Comparison of ENCODE assay signal across 17 cellular contexts in genomic region chr20:23138682-23139081, GRCh38. TPM values are rescaled to one million over a fixed set of nuclear protein-coding genes. Genes with fewer than 3 reads are reported as not detected.
DNase-seq lines count a peak whose midpoint lies in the region; ATAC-seq and TF ChIP-seq lines count a peak whose summit lies in the region.
"Had no signal": no experiment of that assay in that cellular context is flagged by ENCODE, and none has a peak within 500 bp of the region (broad histone marks: within the 10 kb centered on the region; RNA-seq: fewer than 3 reads in every experiment).

No MANE protein-coding gene starts in this region.

- no peak overlapping the region for H2AFZ ChIP-seq in H9 (ENCODE audit: low read length)

- H3K4me2 ChIP-seq in H9 (ENCODE audit: insufficient read depth, insufficient read length, low read length), result no peak overlapping the region

- H3K4me3 ChIP-seq in SJCRH30 (no peak overlapping the region), skeletal muscle tissue (ENCODE audit: low read length in 3 of 3) (no peak overlapping the region)

- H3K9ac ChIP-seq in skeletal muscle tissue (ENCODE audit: low read depth in 1 of 3, low read length in 3 of 3) (no peak overlapping the region), H9 (ENCODE audit: extremely low read depth, insufficient read length, low read length) (no peak overlapping the region)

- no peaks in the 10 kb centered on the region for H4K20me1 ChIP-seq in H9 (ENCODE audit: control insufficient read depth, insufficient read depth, insufficient read length)

- no peaks in the 10 kb centered on the region; the same call in none of the 2 replicates for H3K27me3 Mint-ChIP-seq in H9 (ENCODE audit: low read depth)

- H3K27ac ChIP-seq in SJCRH30, result peak overlapping the region; percentile 94
- peak overlapping the region; percentile 76 for H3K27ac ChIP-seq in foreskin keratinocyte
- peak overlapping the region; percentile 84 for H3K27ac ChIP-seq in skeletal muscle tissue (ENCODE audit: low read depth, low read length)
- H3K27ac ChIP-seq in H9 (ENCODE audit: insufficient read length, low read depth, low read length), result no peak overlapping the region
- H3K27ac ChIP-seq: 22Rv1 had no signal

- no peak overlapping the region for H2BK12ac ChIP-seq in H9 (ENCODE audit: insufficient read length, low read depth, low read length)

- no peak overlapping the region for H2BK120ac ChIP-seq in H9 (ENCODE audit: low read depth, low read length, poor library complexity, severe bottlenecking)

- H4K5ac ChIP-seq in H9 (ENCODE audit: insufficient read length, low read depth, low read length), result no peak overlapping the region

- no peak overlapping the region for H4K8ac ChIP-seq in H9 (replicated peaks; ENCODE audit: insufficient read length, low read depth, low read length)

- H3K36me3 ChIP-seq in SJCRH30, result no peaks in the 10 kb centered on the region
- no peaks in the 10 kb centered on the region for H3K36me3 ChIP-seq in skeletal muscle tissue (ENCODE audit: control insufficient read depth in 3 of 3, insufficient read depth in 3 of 3, low read length in 3 of 3)

- WGBS in H9 (ENCODE audit: extremely low coverage, insufficient read length, low lambda C conversion rate), result no CpG with 5 or more reads among the region's 3 CpGs

- H3K4me1 Mint-ChIP-seq in H9, result no peaks in the 10 kb centered on the region; a peak in 1 of 4 replicates

- H3K4ac ChIP-seq in H9 (ENCODE audit: low read depth, low read length), result no peak overlapping the region

- no peak overlapping the region for H3K18ac ChIP-seq in H9 (ENCODE audit: insufficient read length, low read depth, low read length)

- H3T11ph ChIP-seq in H9 (ENCODE audit: low read length), result no peak overlapping the region

- H3K4me3 Mint-ChIP-seq in H9, result no peak overlapping the region

- no peak for TF ChIP-seq CTCF in foreskin keratinocyte (conservative IDR thresholded peaks at IDR 0.05)
- no peak for TF ChIP-seq CTCF in H9 (conservative IDR thresholded peaks at IDR 0.05)

- peaks cover 0 to 2% (median 0%) of the 10 kb centered on the region in 3 experiments; a peak in 1 of 7 replicates for H3K36me3 Mint-ChIP-seq in H9 (ENCODE audit: insufficient read depth in 1 of 3, low read depth in 3 of 3)

- H3K27ac Mint-ChIP-seq in H9, result no peak overlapping the region

- H4K91ac ChIP-seq in H9 (ENCODE audit: insufficient read length, low read depth, low read length), result no peak overlapping the region

- H2BK20ac ChIP-seq in H9 (ENCODE audit: low read depth, low read length, poor library complexity, severe bottlenecking), result no peak overlapping the region

- no peaks in the 10 kb centered on the region for H3K23me2 ChIP-seq in H9 (ENCODE audit: insufficient read length, low read depth, low read length, poor library complexity, severe bottlenecking)

- peaks cover 78% of the 10 kb centered on the region for H3K4me1 ChIP-seq in SJCRH30
- H3K4me1 ChIP-seq in foreskin keratinocyte, result peaks cover 33% of the 10 kb centered on the region
- peaks cover 51 to 65% (median 59%) of the 10 kb centered on the region in 3 donors for H3K4me1 ChIP-seq in skeletal muscle tissue (ENCODE audit: control insufficient read depth in 3 of 3, insufficient read depth in 3 of 3, low read length in 3 of 3)
- no peaks in the 10 kb centered on the region for H3K4me1 ChIP-seq in H9 (ENCODE audit: insufficient read depth, low read length)

- no peak overlapping the region for H3K23ac ChIP-seq in H9 (ENCODE audit: insufficient read length, low read depth, low read length)

- no peak overlapping the region for H2AK5ac ChIP-seq in H9 (ENCODE audit: insufficient read length, low read length)

- no peak for ATAC-seq in foreskin keratinocyte
- ATAC-seq: Panc1 had no signal

- no peak overlapping the region for H2BK5ac ChIP-seq in H9 (ENCODE audit: insufficient read length, low read length)

- H3K9me3 Mint-ChIP-seq in H9, result peaks cover 0 to 2% of the 10 kb centered on the region in 2 experiments; a peak in 2 of 5 replicates

- H2BK15ac ChIP-seq in H9 (ENCODE audit: low read depth, low read length), result no peak overlapping the region

- H3K56ac ChIP-seq in H9 (ENCODE audit: insufficient read length, low read depth, low read length), result no peak overlapping the region

- no peaks in the 10 kb centered on the region for H3K79me1 ChIP-seq in H9 (ENCODE audit: insufficient read depth, low read depth, low read length, poor library complexity, severe bottlenecking)

- no peak overlapping the region for H3K14ac ChIP-seq in H9 (ENCODE audit: insufficient read depth, low read length)

- peak; percentile 49 for DNase-seq in NCI-H510A treated with DMSO at 0.1 percent for 48 hours (lab: John Stamatoyannopoulos, UW)
- no peak for DNase-seq in NCI-H510A (lab: John Stamatoyannopoulos, UW)
- DNase-seq in SJCRH30, result peak in 1 of 2 experiments; percentile 52
- DNase-seq in foreskin keratinocyte, result no peak
- DNase-seq in H9, result no peak
- DNase-seq in anterior cingulate cortex (lab: John Stamatoyannopoulos, UW), result no peak
- no peak for DNase-seq in germinal center (ENCODE audit: low spot score)
- DNase-seq: AML-193, DMS79 treated with DMSO at 0.1 percent for 48 hours, HCEC 1CT, NCI-H1694 treated with DMSO at 0.1 percent for 48 hours, NCI-H2107, NCI-H2227 treated with DMSO at 0.1 percent for 48 hours had no signal

- H3K27me3 ChIP-seq in SJCRH30 (no peaks in the 10 kb centered on the region), foreskin keratinocyte (no peaks in the 10 kb centered on the region), skeletal muscle tissue (ENCODE audit: control insufficient read depth in 3 of 3, insufficient read depth in 3 of 3, low read length in 3 of 3) (no peaks in the 10 kb centered on the region), H9 (ENCODE audit: insufficient read depth, low read length) (no peaks in the 10 kb centered on the region)

- no peaks in the 10 kb centered on the region for H3K9me3 ChIP-seq in SJCRH30 (replicated peaks)
- no peaks in the 10 kb centered on the region for H3K9me3 ChIP-seq in skeletal muscle tissue (ENCODE audit: control insufficient read depth in 3 of 3, low read length in 3 of 3)
- no peaks in the 10 kb centered on the region for H3K9me3 ChIP-seq in H9 (ENCODE audit: control insufficient read depth, low read depth, low read length)

- no peaks in the 10 kb centered on the region for H3K79me2 ChIP-seq in H9 (ENCODE audit: insufficient read depth, low read length)

RNA-seq across cellular contexts. Expression of gene CD93, which starts 52.6 kb away (rescaled TPM):
- not detected in 2 replicates for total RNA-seq in SJCRH30 (2014; rRNA removed; shearing (Covaris generic))
- total RNA-seq in foreskin keratinocyte, result not detected in 2 replicates
- polyA plus RNA-seq in foreskin keratinocyte, result not detected in 2 replicates
- 76.7 TPM for total RNA-seq in skeletal muscle tissue
- total RNA-seq in H9 (2021), result not detected in 2 replicates
- total RNA-seq: G401 had no signal

Comparison
In these comparisons a context has a peak if more than half of its experiments do, and no peak if none do; other contexts are left out.
1. RNA of gene CD93, which starts 52.6 kb away (total RNA-seq): 76.7 TPM in skeletal muscle tissue (single experiment); not detected in H9, not detected in SJCRH30 and not detected in foreskin keratinocyte; every median in the first group is over 10 times any median in the second.